ENCODE assay signal across 17 cellular contexts in genomic region chr1:197285526-197286217, GRCh38. TPM values are rescaled to one million over a fixed set of nuclear protein-coding genes. Genes with fewer than 3 reads are reported as not detected.
A peak's percentile ranks its signal among the peaks of the same experiment; 100 is the strongest.
DNase-seq lines count a peak whose midpoint lies in the region; ATAC-seq and TF ChIP-seq lines count a peak whose summit lies in the region.
"Had no signal": no experiment of that assay in that cellular context is flagged by ENCODE, and none has a peak within 500 bp of the region (broad histone marks: within the 10 kb centered on the region; RNA-seq: fewer than 3 reads in every experiment).

No MANE protein-coding gene starts in this region.

- H3K4me1 Mint-ChIP-seq in activated CD4-positive, alpha-beta memory T cell treated with anti-CD3 and anti-CD28 coated beads for 36 hours (ENCODE audit: low read depth), result no peaks in the 10 kb centered on the region
- H3K4me1 Mint-ChIP-seq in activated CD4-positive, alpha-beta memory T cell treated with anti-CD3 and anti-CD28 coated beads, Interleukin-2, amount 10 ng/mL, durations not matched to agents 7 days and 5 days, result no peaks in the 10 kb centered on the region
- peaks cover 12% of the 10 kb centered on the region for H3K4me1 Mint-ChIP-seq in activated CD8-positive, alpha-beta T cell treated with anti-CD3 and anti-CD28 coated beads, Interleukin-2, amount 10 ng/mL, durations not matched to agents 7 days and 5 days (ENCODE audit: low read depth)

- intact Hi-C loops in activated CD4-positive, alpha-beta memory T cell treated with anti-CD3 and anti-CD28 coated beads for 36 hours (cut with micrococcal nuclease), result no loop called here
- intact Hi-C loops in left lung (cut with DNase I) (no loop called here), gastrocnemius medialis (cut with DNase I; ENCODE audit: low total_unique reads) (no loop called here)

- peak; percentile 8 for DNase-seq in activated CD4-positive, alpha-beta memory T cell treated with anti-CD3 and anti-CD28 coated beads for 36 hours
- DNase-seq in activated CD4-positive, alpha-beta memory T cell treated with anti-CD3 and anti-CD28 coated beads, Interleukin-2, amount 10 ng/mL, durations not matched to agents 7 days and 5 days, result no peak
- DNase-seq in NCI-H69 (lab: John Stamatoyannopoulos, UW) (peak; percentile 59), left lung (no peak), retina (no peak), gastrocnemius medialis (no peak)
- DNase-seq in activated CD8-positive, alpha-beta T cell treated with anti-CD3 and anti-CD28 coated beads, Interleukin-2, amount 10 ng/mL, durations not matched to agents 7 days and 5 days, result no peak
- DNase-seq: NCI-H1092, NCI-H1694, NCI-H774, RPMI8226 had no signal

- H3K36me3 ChIP-seq in left lung (no peaks in the 10 kb centered on the region), gastrocnemius medialis (no peaks in the 10 kb centered on the region)
- H3K36me3 ChIP-seq: BLaER1 treated with 17β-estradiol and CSF1 and Interleukin-3, amounts not matched to agents 10 nM and 100 nM; SJSA1 had no signal

- H3K4me3 ChIP-seq in left lung (no peak overlapping the region), gastrocnemius medialis (no peak overlapping the region)
- H3K4me3 ChIP-seq: BLaER1 treated with 17β-estradiol and CSF1 and Interleukin-3, amounts not matched to agents 10 nM and 100 nM; GM12878; SJSA1 had no signal

- no peaks in the 10 kb centered on the region for H3K9me3 Mint-ChIP-seq in activated CD4-positive, alpha-beta memory T cell treated with anti-CD3 and anti-CD28 coated beads for 36 hours
- no peaks in the 10 kb centered on the region for H3K9me3 Mint-ChIP-seq in activated CD4-positive, alpha-beta memory T cell treated with anti-CD3 and anti-CD28 coated beads, Interleukin-2, amount 10 ng/mL, durations not matched to agents 7 days and 5 days
- no peaks in the 10 kb centered on the region for H3K9me3 Mint-ChIP-seq in activated CD8-positive, alpha-beta T cell treated with anti-CD3 and anti-CD28 coated beads, Interleukin-2, amount 10 ng/mL, durations not matched to agents 7 days and 5 days (ENCODE audit: insufficient read depth)

- H3K27me3 Mint-ChIP-seq in activated CD4-positive, alpha-beta memory T cell treated with anti-CD3 and anti-CD28 coated beads for 36 hours, result peaks cover 3% of the 10 kb centered on the region
- peaks cover 9% of the 10 kb centered on the region for H3K27me3 Mint-ChIP-seq in activated CD4-positive, alpha-beta memory T cell treated with anti-CD3 and anti-CD28 coated beads, Interleukin-2, amount 10 ng/mL, durations not matched to agents 7 days and 5 days
- H3K27me3 Mint-ChIP-seq in activated CD8-positive, alpha-beta T cell treated with anti-CD3 and anti-CD28 coated beads, Interleukin-2, amount 10 ng/mL, durations not matched to agents 7 days and 5 days (ENCODE audit: low read depth), result peaks cover 8% of the 10 kb centered on the region

- ATAC-seq in activated CD8-positive, alpha-beta T cell treated with anti-CD3 and anti-CD28 coated beads, Interleukin-2, amount 10 ng/mL, durations not matched to agents 7 days and 5 days, result peak; percentile 42
- ATAC-seq in left lung (peak; percentile 18), GM21723 (IDR thresholded peaks at IDR 0.05; ENCODE audit: unreplicated experiment) (no peak), gastrocnemius medialis (no peak)
- ATAC-seq: GM12878 had no signal

- H3K4me3 Mint-ChIP-seq in activated CD4-positive, alpha-beta memory T cell treated with anti-CD3 and anti-CD28 coated beads for 36 hours, result no peak overlapping the region
- H3K4me3 Mint-ChIP-seq in activated CD4-positive, alpha-beta memory T cell treated with anti-CD3 and anti-CD28 coated beads, Interleukin-2, amount 10 ng/mL, durations not matched to agents 7 days and 5 days, result no peak overlapping the region
- no peak overlapping the region for H3K4me3 Mint-ChIP-seq in activated CD8-positive, alpha-beta T cell treated with anti-CD3 and anti-CD28 coated beads, Interleukin-2, amount 10 ng/mL, durations not matched to agents 7 days and 5 days

- CTCF ChIA-PET in activated CD4-positive, alpha-beta memory T cell treated with anti-CD3 and anti-CD28 coated beads for 36 hours (lab: Charles Lee), result interaction anchor here (0.6 kb wide), 1 partner anchor 10 kb away, joined by 3 read pairs; no protein-coding TSS in a partner anchor
- CTCF ChIA-PET in activated CD4-positive, alpha-beta memory T cell treated with anti-CD3 and anti-CD28 coated beads, Interleukin-2, amount 10 ng/mL, durations not matched to agents 7 days and 5 days (lab: Charles Lee), result no interaction called here
- CTCF ChIA-PET in activated CD8-positive, alpha-beta T cell treated with anti-CD3 and anti-CD28 coated beads, Interleukin-2, amount 10 ng/mL, durations not matched to agents 7 days and 5 days (lab: Charles Lee), result no interaction called here

- H3K27me3 ChIP-seq in left lung (no peaks in the 10 kb centered on the region), gastrocnemius medialis (no peaks in the 10 kb centered on the region)
- H3K27me3 ChIP-seq: BLaER1 treated with 17β-estradiol and CSF1 and Interleukin-3, amounts not matched to agents 10 nM and 100 nM had no signal

- in situ Hi-C loops in gastrocnemius medialis (cut with MboI; ENCODE audit: low sequenced_read_pairs in 4 of 4), result no loop called here

- H3K4me1 ChIP-seq in left lung (no peaks in the 10 kb centered on the region), gastrocnemius medialis (no peaks in the 10 kb centered on the region)
- H3K4me1 ChIP-seq: SJSA1 had no signal

- H3K9me3 ChIP-seq in left lung (no peaks in the 10 kb centered on the region), gastrocnemius medialis (no peaks in the 10 kb centered on the region)
- H3K9me3 ChIP-seq: BLaER1 treated with 17β-estradiol and CSF1 and Interleukin-3, amounts not matched to agents 10 nM and 100 nM; SJSA1 had no signal

- no peaks in the 10 kb centered on the region for H3K36me3 Mint-ChIP-seq in activated CD4-positive, alpha-beta memory T cell treated with anti-CD3 and anti-CD28 coated beads for 36 hours
- H3K36me3 Mint-ChIP-seq in activated CD4-positive, alpha-beta memory T cell treated with anti-CD3 and anti-CD28 coated beads, Interleukin-2, amount 10 ng/mL, durations not matched to agents 7 days and 5 days (ENCODE audit: low read depth), result no peaks in the 10 kb centered on the region
- H3K36me3 Mint-ChIP-seq in activated CD8-positive, alpha-beta T cell treated with anti-CD3 and anti-CD28 coated beads, Interleukin-2, amount 10 ng/mL, durations not matched to agents 7 days and 5 days (ENCODE audit: low read depth), result no peaks in the 10 kb centered on the region

- TF ChIP-seq POLR2A in gastrocnemius medialis (IDR thresholded peaks at IDR 0.05), result no peak

- no peak overlapping the region for H3K27ac Mint-ChIP-seq in activated CD4-positive, alpha-beta memory T cell treated with anti-CD3 and anti-CD28 coated beads for 36 hours
- H3K27ac Mint-ChIP-seq in activated CD4-positive, alpha-beta memory T cell treated with anti-CD3 and anti-CD28 coated beads, Interleukin-2, amount 10 ng/mL, durations not matched to agents 7 days and 5 days, result no peak overlapping the region
- no peak overlapping the region for H3K27ac Mint-ChIP-seq in activated CD8-positive, alpha-beta T cell treated with anti-CD3 and anti-CD28 coated beads, Interleukin-2, amount 10 ng/mL, durations not matched to agents 7 days and 5 days

- TF ChIP-seq CTCF in left lung (IDR thresholded peaks at IDR 0.05) (no peak), gastrocnemius medialis (IDR thresholded peaks at IDR 0.05 in 4 of 5, conservative IDR thresholded peaks at IDR 0.05 in 1 of 5) (no peak)

- no peak overlapping the region for H3K27ac ChIP-seq in left lung
- H3K27ac ChIP-seq in gastrocnemius medialis, result no peak overlapping the region
- H3K27ac ChIP-seq: BLaER1 treated with 17β-estradiol and CSF1 and Interleukin-3, amounts not matched to agents 10 nM and 100 nM; SJSA1 had no signal

- POLR2A ChIA-PET in activated CD4-positive, alpha-beta memory T cell treated with anti-CD3 and anti-CD28 coated beads for 36 hours (lab: Charles Lee), result no interaction called here
- POLR2A ChIA-PET in activated CD4-positive, alpha-beta memory T cell treated with anti-CD3 and anti-CD28 coated beads, Interleukin-2, amount 10 ng/mL, durations not matched to agents 7 days and 5 days (lab: Charles Lee), result no interaction called here
- POLR2A ChIA-PET in activated CD8-positive, alpha-beta T cell treated with anti-CD3 and anti-CD28 coated beads, Interleukin-2, amount 10 ng/mL, durations not matched to agents 7 days and 5 days (lab: Charles Lee), result no interaction called here

RNA-seq across cellular contexts. Expression of gene CRB1, which starts 17.6 kb away (rescaled TPM):
- total RNA-seq in activated CD4-positive, alpha-beta memory T cell treated with anti-CD3 and anti-CD28 coated beads for 36 hours, result not detected
- total RNA-seq in activated CD4-positive, alpha-beta memory T cell treated with anti-CD3 and anti-CD28 coated beads, Interleukin-2, amount 10 ng/mL, durations not matched to agents 7 days and 5 days, result not detected
- total RNA-seq in activated CD8-positive, alpha-beta T cell treated with anti-CD3 and anti-CD28 coated beads, Interleukin-2, amount 10 ng/mL, durations not matched to agents 7 days and 5 days, result under 1 TPM in 1 of 2 experiments, not detected in 1; 0.08 TPM
- total RNA-seq in left lung, result under 1 TPM; 0.09 to 0.16 TPM
- 1 to 10 TPM in 2 of 4 donors, under 1 TPM in 2; 0.44 to 2.5 (median 1.0) TPM for total RNA-seq in gastrocnemius medialis
- total RNA-seq: A172, G401 had no signal

Comparison
In these comparisons a context has a peak if more than half of its experiments do, and no peak if none do; other contexts are left out.
1. DNase-seq: peak in activated CD4-positive, alpha-beta memory T cell treated with anti-CD3 and anti-CD28 coated beads for 36 hours (single experiment) and NCI-H69 (single experiment); none in activated CD4-positive, alpha-beta memory T cell treated with anti-CD3 and anti-CD28 coated beads, Interleukin-2, amount 10 ng/mL, durations not matched to agents 7 days and 5 days (single experiment), activated CD8-positive, alpha-beta T cell treated with anti-CD3 and anti-CD28 coated beads, Interleukin-2, amount 10 ng/mL, durations not matched to agents 7 days and 5 days (single experiment), left lung (0 of 2), retina (single experiment) and gastrocnemius medialis (0 of 2).
2. ATAC-seq: peak in activated CD8-positive, alpha-beta T cell treated with anti-CD3 and anti-CD28 coated beads, Interleukin-2, amount 10 ng/mL, durations not matched to agents 7 days and 5 days (single experiment) and left lung (single experiment); none in GM21723 (single experiment) and gastrocnemius medialis (0 of 2).